In the genomic region with DNA sequence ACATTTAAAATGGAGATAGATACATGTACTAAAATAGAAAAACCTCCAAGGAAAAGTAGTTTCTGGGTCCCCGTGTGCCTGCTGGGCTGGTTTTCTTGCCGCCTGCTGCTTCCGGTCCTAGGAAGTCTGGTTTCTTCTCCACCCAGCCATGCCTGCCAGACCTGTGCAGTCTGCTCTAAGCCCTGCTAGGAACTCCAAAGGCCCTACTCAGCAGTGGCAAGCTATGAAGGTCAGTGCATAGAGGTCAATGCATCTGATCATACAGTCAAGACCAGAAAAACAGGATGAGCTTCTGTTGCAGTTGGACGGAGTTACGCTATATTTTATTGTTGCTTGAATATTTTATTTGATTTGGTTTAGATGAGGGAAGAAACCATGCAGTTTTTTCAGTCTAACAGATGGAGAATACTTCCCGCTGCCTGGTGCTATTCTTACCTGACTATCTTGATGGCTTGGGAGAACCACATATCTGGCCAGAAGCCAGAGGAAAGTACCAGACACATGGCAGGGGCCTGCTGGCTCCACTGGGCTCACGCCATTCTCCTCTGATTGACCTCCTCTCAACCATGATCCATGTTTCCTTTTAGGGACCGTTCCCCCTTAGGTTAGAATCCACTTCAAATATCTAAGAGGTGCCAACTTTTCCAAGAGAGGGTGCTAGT, we compare ENCODE assay signal across 26 cellular contexts.
DNase-seq lines count a peak whose midpoint lies in the region; ATAC-seq and TF ChIP-seq lines count a peak whose summit lies in the region.
"Had no signal": no experiment of that assay in that cellular context is flagged by ENCODE, and none has a peak within 500 bp of the region (broad histone marks: within the 10 kb centered on the region; RNA-seq: fewer than 3 reads in every experiment).

No MANE protein-coding gene starts in this region.

- ATAC-seq in heart left ventricle, result peak; percentile 81 to 88 (median 86)
- ATAC-seq in HG03342 (IDR thresholded peaks at IDR 0.05; ENCODE audit: unreplicated experiment), result no peak
- ATAC-seq in HG03039 (IDR thresholded peaks at IDR 0.05; ENCODE audit: unreplicated experiment), result no peak
- no peak for ATAC-seq in HG02610 (IDR thresholded peaks at IDR 0.05; ENCODE audit: unreplicated experiment)
- ATAC-seq: activated T-cell treated with anti-CD3 and anti-CD28 coated beads, Interleukin-2, amount 50 U/mL, for 4 hours; K562; naive thymus-derived CD8-positive, alpha-beta T cell had no signal

- H3K27ac ChIP-seq in C4-2B (peak overlapping the region; percentile 47), VCaP (peak overlapping the region; percentile 78), heart left ventricle (peak overlapping the region in 11 of 12 donors; percentile 11 to 82 (median 58)), neural cell (ENCODE audit: low read length) (peak overlapping the region; percentile 86)
- H3K27ac ChIP-seq: epithelial cell of prostate, Peyer's patch, SK-N-MC, thyroid gland had no signal

- H3K79me2 ChIP-seq in neural cell (replicated peaks; ENCODE audit: insufficient read depth, low read length), result no peaks in the 10 kb centered on the region

- H4K20me1 ChIP-seq in neural cell (ENCODE audit: insufficient read depth), result no peaks in the 10 kb centered on the region

- H3K4me3 ChIP-seq in heart left ventricle, result no peak overlapping the region
- no peak overlapping the region for H3K4me3 ChIP-seq in neural cell (ENCODE audit: low read length)
- H3K4me3 ChIP-seq: K562, MG63, Peyer's patch, SK-N-MC, thyroid gland had no signal

- no peak overlapping the region for H3K4me2 ChIP-seq in neural cell (ENCODE audit: low read length)

- WGBS in heart left ventricle, 4 donors, result 64 to 74% (median 68%) methylated on average over 8 of the region's 8 CpGs

- peaks cover 2% of the 10 kb centered on the region for H3F3A ChIP-seq in neural cell (ENCODE audit: insufficient read depth, low read length, poor library complexity, severe bottlenecking)

- H3K9me3 ChIP-seq in heart left ventricle (peaks cover 0 to 6% (median 0%) of the 10 kb centered on the region in 12 donors), neural cell (ENCODE audit: low read length) (no peaks in the 10 kb centered on the region)
- H3K9me3 ChIP-seq: MG63, Peyer's patch, thyroid gland had no signal

- peaks cover 0 to 14% (median 5%) of the 10 kb centered on the region in 12 donors for H3K4me1 ChIP-seq in heart left ventricle
- H3K4me1 ChIP-seq: Peyer's patch, thyroid gland had no signal

- H3K27me3 ChIP-seq in heart left ventricle, result no peaks in the 10 kb centered on the region
- no peaks in the 10 kb centered on the region for H3K27me3 ChIP-seq in neural cell (ENCODE audit: insufficient read depth, low read depth, low read length)
- H3K27me3 ChIP-seq: MG63, Peyer's patch, thyroid gland had no signal

- H3K9me2 ChIP-seq in neural cell (ENCODE audit: insufficient read depth, low read length), result no peaks in the 10 kb centered on the region

- no peak overlapping the region for H2AFZ ChIP-seq in neural cell (ENCODE audit: low read depth, low read length)

- TF ChIP-seq POLR2A in heart left ventricle (IDR thresholded peaks at IDR 0.05), result no peak

- DNase-seq in heart left ventricle (peak in 4 of 5 donors; percentile 59 to 72 (median 64)), NCI-H2196 treated with DMSO at 0.1 percent for 48 hours (lab: John Stamatoyannopoulos, UW; ENCODE audit: unreplicated experiment) (no peak)
- DNase-seq: activated CD4-positive, alpha-beta T cell treated with anti-CD3 and anti-CD28 coated beads for 48 hours; activated naive CD4-positive, alpha-beta T cell treated with anti-CD3 and anti-CD28 coated beads, Interleukin-2, amount 10 ng/mL, durations not matched to agents 7 days and 5 days; activated T-cell treated with anti-CD3 and anti-CD28 coated beads, Interleukin-2, amount 50 U/mL, for 4 hours; amniotic stem cell; CD4-positive, alpha-beta T cell; DMS153; GF-D8; head of caudate nucleus; MG63; naive thymus-derived CD8-positive, alpha-beta T cell; NCI-H1436; NCI-H526; T-helper 2 cell; thyroid gland had no signal

- intact Hi-C loops in heart left ventricle (cut with DNase I), result no loop called here

- no peak overlapping the region for H3K9ac ChIP-seq in neural cell (ENCODE audit: low read length)

- TF ChIP-seq EP300 in neural cell (conservative IDR thresholded peaks at IDR 0.05; ENCODE audit: poor library complexity, severe bottlenecking), result no peak

- H3K36me3 ChIP-seq in heart left ventricle (peaks cover 0 to 45% (median 24%) of the 10 kb centered on the region in 9 donors), neural cell (ENCODE audit: insufficient read depth, low read length) (peaks cover 3% of the 10 kb centered on the region)
- H3K36me3 ChIP-seq: MG63, Peyer's patch had no signal

- no peak for TF ChIP-seq RAD21 in neural cell (conservative IDR thresholded peaks at IDR 0.05)

- no peak for TF ChIP-seq CTCF in C4-2B (conservative IDR thresholded peaks at IDR 0.05)
- TF ChIP-seq CTCF in VCaP (conservative IDR thresholded peaks at IDR 0.05), result no peak
- TF ChIP-seq CTCF in heart left ventricle (IDR thresholded peaks at IDR 0.05), result no peak
- TF ChIP-seq CTCF in neural cell (IDR thresholded peaks at IDR 0.05; ENCODE audit: poor library complexity, severe bottlenecking), result no peak

TF ChIP-seq in neural cell, 6 proteins besides CTCF, POLR2A, EP300 and RAD21:
- TF ChIP-seq, protein P1, sequence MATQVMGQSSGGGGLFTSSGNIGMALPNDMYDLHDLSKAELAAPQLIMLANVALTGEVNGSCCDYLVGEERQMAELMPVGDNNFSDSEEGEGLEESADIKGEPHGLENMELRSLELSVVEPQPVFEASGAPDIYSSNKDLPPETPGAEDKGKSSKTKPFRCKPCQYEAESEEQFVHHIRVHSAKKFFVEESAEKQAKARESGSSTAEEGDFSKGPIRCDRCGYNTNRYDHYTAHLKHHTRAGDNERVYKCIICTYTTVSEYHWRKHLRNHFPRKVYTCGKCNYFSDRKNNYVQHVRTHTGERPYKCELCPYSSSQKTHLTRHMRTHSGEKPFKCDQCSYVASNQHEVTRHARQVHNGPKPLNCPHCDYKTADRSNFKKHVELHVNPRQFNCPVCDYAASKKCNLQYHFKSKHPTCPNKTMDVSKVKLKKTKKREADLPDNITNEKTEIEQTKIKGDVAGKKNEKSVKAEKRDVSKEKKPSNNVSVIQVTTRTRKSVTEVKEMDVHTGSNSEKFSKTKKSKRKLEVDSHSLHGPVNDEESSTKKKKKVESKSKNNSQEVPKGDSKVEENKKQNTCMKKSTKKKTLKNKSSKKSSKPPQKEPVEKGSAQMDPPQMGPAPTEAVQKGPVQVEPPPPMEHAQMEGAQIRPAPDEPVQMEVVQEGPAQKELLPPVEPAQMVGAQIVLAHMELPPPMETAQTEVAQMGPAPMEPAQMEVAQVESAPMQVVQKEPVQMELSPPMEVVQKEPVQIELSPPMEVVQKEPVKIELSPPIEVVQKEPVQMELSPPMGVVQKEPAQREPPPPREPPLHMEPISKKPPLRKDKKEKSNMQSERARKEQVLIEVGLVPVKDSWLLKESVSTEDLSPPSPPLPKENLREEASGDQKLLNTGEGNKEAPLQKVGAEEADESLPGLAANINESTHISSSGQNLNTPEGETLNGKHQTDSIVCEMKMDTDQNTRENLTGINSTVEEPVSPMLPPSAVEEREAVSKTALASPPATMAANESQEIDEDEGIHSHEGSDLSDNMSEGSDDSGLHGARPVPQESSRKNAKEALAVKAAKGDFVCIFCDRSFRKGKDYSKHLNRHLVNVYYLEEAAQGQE (IDR thresholded peaks at IDR 0.05; ENCODE audit: borderline replicate concordance), result no peak
- TF ChIP-seq EZH2 (IDR thresholded peaks at IDR 0.05; ENCODE audit: borderline replicate concordance, insufficient read depth, low read length, poor library complexity, severe bottlenecking) (no peak), TAF1 (IDR thresholded peaks at IDR 0.05; ENCODE audit: low read depth) (no peak), POLR2AphosphoS5 (IDR thresholded peaks at IDR 0.05) (no peak), MXI1 (conservative IDR thresholded peaks at IDR 0.05; ENCODE audit: poor library complexity, severe bottlenecking) (no peak), SMC3 (conservative IDR thresholded peaks at IDR 0.05; ENCODE audit: poor library complexity) (no peak)
TF ChIP-seq in neural cell: peak in this region for 0.

Comparison
In these comparisons a context has a peak if more than half of its experiments do, and no peak if none do; other contexts are left out.
1. ATAC-seq: peak in heart left ventricle (4 of 4); none in HG03342 (single experiment), HG03039 (single experiment) and HG02610 (single experiment).
2. Peak in every context shown above with its lines, with median percentiles within 50 percentile points of each other: H3K27ac ChIP-seq.